In the genomic region with DNA sequence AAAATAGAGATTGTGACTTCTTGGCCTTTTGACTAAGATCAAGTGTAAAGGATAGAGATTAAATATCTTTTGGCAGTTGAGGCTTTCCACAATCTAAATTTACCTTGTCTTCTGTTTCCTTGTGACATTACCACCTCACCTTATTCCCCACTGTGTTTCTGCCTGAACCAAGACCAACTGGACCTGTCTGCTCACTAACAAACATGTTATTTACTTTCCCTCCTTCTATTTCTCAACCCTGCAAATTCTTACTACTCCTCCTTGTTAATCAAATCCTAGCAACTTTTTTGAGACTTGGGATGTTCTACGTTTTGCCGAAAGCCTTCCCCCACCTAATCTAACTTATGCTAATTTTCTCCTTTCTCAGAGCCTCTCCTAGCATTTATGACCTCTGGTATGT, we compare ENCODE assay signal across 18 cellular contexts.
"Had no signal": no experiment of that assay in that cellular context is flagged by ENCODE, and none has a peak within 500 bp of the region (broad histone marks: within the 10 kb centered on the region; RNA-seq: fewer than 3 reads in every experiment).

No MANE protein-coding gene starts in this region.

- H3K9me3 ChIP-seq: ascending aorta, gastroesophageal sphincter, heart left ventricle, right atrium auricular region, stomach, upper lobe of left lung had no signal

- ATAC-seq: gastroesophageal sphincter; heart left ventricle; natural killer cell treated with Interleukin-12 subunit alpha and Interleukin-12 subunit beta and Interleukin-15 and Interleukin-18, amount 100 ng/mL, for 72 hours had no signal

- DNase-seq: activated CD4-positive, alpha-beta T cell treated with anti-CD3 and anti-CD28 coated beads for 1 hour; activated effector memory CD4-positive, alpha-beta T cell treated with anti-CD3 and anti-CD28 coated beads, Interleukin-2, amount 50 U/mL, for 16 hours; activated T-cell treated with anti-CD3 and anti-CD28 coated beads, Interleukin-2, amount 50 U/mL, for 72 hours; effector CD4-positive, alpha-beta T cell; heart left ventricle; mesenchymal stem cell; occipital lobe; posterior cingulate gyrus; stimulated activated CD4-positive, alpha-beta T cell treated with anti-CD3 and anti-CD28 coated beads, Interleukin-2, amount 100 ng/mL, for 48 hours; stomach; T-helper 2 cell; upper lobe of left lung; WERI-Rb-1 had no signal

- H3K4me3 ChIP-seq: ascending aorta, coronary artery, gastroesophageal sphincter, heart left ventricle, right atrium auricular region, stomach, upper lobe of left lung had no signal

- H3K36me3 ChIP-seq: ascending aorta, gastroesophageal sphincter, heart left ventricle, right atrium auricular region, stomach, upper lobe of left lung, WERI-Rb-1 had no signal

- H3K27me3 ChIP-seq: ascending aorta, gastroesophageal sphincter, heart left ventricle, right atrium auricular region, stomach, upper lobe of left lung had no signal

- H3K4me1 ChIP-seq: ascending aorta, gastroesophageal sphincter, right atrium auricular region had no signal

- H3K27ac ChIP-seq: ascending aorta, coronary artery, gastroesophageal sphincter, heart left ventricle, right atrium auricular region, upper lobe of left lung, WERI-Rb-1 had no signal
